1 cellular context compared by ENCODE assay signal in the genomic region with DNA sequence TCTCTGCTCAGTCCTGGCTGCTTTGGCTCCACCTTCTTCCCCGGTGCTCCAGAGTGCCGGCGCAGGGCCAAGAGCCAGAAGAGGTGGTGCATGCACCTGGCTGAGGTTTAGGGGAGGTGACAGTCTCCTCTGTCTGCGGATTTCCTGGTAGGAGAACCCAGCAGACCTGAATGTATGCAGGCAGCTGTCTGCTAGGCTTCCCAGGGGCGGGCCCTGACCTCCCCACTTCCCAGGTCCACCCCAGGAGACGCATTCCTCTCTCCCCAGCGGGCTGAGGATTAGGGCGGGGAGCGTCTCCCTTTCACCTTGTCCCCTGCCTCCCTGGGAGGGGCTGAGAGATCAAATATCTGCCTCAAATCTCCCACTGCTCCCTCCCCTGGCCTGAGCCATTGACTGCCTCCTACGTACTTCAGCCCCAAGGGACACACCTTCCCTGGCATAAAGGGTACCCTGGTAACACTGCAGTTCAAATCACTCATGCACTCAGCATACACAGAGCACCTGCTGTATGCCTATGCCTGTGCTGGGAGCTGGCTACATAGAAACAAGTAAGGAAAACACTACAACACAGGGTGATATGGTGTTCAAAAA.
TF ChIP-seq lines count a peak whose summit lies in the region.

No MANE protein-coding gene starts in this region.

TF ChIP-seq in HepG2, 621 proteins besides CTCF, POLR2A, EP300 and RAD21 (continued from another document):
- no peak for TF ChIP-seq MXD1 (CRISPR knock-in tag; IDR thresholded peaks at IDR 0.05)
- no peak for TF ChIP-seq PRMT3 (CRISPR knock-in tag; IDR thresholded peaks at IDR 0.05; ENCODE audit: borderline replicate concordance, low read depth)
- no peak for TF ChIP-seq ZNF317 (CRISPR knock-in tag; IDR thresholded peaks at IDR 0.05)
- no peak for TF ChIP-seq ZNF230 (CRISPR knock-in tag; IDR thresholded peaks at IDR 0.05)
- TF ChIP-seq ZNF550 (CRISPR knock-in tag; IDR thresholded peaks at IDR 0.05; ENCODE audit: borderline replicate concordance), result no peak
- TF ChIP-seq JARID2 (CRISPR knock-in tag; IDR thresholded peaks at IDR 0.05; ENCODE audit: insufficient replicate concordance), result no peak
- TF ChIP-seq, protein P1, sequence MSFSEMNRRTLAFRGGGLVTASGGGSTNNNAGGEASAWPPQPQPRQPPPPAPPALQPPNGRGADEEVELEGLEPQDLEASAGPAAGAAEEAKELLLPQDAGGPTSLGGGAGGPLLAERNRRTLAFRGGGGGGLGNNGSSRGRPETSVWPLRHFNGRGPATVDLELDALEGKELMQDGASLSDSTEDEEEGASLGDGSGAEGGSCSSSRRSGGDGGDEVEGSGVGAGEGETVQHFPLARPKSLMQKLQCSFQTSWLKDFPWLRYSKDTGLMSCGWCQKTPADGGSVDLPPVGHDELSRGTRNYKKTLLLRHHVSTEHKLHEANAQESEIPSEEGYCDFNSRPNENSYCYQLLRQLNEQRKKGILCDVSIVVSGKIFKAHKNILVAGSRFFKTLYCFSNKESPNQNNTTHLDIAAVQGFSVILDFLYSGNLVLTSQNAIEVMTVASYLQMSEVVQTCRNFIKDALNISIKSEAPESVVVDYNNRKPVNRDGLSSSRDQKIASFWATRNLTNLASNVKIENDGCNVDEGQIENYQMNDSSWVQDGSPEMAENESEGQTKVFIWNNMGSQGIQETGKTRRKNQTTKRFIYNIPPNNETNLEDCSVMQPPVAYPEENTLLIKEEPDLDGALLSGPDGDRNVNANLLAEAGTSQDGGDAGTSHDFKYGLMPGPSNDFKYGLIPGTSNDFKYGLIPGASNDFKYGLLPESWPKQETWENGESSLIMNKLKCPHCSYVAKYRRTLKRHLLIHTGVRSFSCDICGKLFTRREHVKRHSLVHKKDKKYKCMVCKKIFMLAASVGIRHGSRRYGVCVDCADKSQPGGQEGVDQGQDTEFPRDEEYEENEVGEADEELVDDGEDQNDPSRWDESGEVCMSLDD (CRISPR knock-in tag; IDR thresholded peaks at IDR 0.05; ENCODE audit: borderline replicate concordance), result no peak
- TF ChIP-seq, protein P2, sequence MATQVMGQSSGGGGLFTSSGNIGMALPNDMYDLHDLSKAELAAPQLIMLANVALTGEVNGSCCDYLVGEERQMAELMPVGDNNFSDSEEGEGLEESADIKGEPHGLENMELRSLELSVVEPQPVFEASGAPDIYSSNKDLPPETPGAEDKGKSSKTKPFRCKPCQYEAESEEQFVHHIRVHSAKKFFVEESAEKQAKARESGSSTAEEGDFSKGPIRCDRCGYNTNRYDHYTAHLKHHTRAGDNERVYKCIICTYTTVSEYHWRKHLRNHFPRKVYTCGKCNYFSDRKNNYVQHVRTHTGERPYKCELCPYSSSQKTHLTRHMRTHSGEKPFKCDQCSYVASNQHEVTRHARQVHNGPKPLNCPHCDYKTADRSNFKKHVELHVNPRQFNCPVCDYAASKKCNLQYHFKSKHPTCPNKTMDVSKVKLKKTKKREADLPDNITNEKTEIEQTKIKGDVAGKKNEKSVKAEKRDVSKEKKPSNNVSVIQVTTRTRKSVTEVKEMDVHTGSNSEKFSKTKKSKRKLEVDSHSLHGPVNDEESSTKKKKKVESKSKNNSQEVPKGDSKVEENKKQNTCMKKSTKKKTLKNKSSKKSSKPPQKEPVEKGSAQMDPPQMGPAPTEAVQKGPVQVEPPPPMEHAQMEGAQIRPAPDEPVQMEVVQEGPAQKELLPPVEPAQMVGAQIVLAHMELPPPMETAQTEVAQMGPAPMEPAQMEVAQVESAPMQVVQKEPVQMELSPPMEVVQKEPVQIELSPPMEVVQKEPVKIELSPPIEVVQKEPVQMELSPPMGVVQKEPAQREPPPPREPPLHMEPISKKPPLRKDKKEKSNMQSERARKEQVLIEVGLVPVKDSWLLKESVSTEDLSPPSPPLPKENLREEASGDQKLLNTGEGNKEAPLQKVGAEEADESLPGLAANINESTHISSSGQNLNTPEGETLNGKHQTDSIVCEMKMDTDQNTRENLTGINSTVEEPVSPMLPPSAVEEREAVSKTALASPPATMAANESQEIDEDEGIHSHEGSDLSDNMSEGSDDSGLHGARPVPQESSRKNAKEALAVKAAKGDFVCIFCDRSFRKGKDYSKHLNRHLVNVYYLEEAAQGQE (IDR thresholded peaks at IDR 0.05; ENCODE audit: borderline replicate concordance in 1 of 2, low read depth in 1 of 2, low read length in 2 of 2), result no peak
